In the genomic region with DNA sequence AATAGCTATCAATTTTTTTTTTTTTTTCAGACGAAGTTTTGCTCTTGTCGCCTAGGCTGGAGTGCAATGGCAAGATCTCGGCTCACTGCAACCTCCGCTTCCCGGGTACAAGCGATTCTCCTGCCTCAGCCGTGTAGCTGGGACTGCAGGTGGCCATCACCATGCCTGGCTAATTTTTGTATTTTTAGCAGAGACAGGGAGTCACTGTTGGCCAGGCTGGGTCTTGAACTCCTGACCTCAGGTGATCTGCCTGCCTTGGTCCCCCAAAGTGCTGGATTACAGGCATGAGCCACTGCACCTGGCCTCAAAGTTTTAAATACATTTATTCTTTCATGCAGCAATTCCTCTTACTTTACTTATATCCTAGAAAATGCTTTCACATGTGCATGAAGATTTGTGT, we compare ENCODE assay signal across 14 cellular contexts. TPM values are rescaled to one million over a fixed set of nuclear protein-coding genes. Genes with fewer than 3 reads are reported as not detected.
DNase-seq lines count a peak whose midpoint lies in the region; ATAC-seq and TF ChIP-seq lines count a peak whose summit lies in the region.
"Had no signal": no experiment of that assay in that cellular context is flagged by ENCODE, and none has a peak within 500 bp of the region (broad histone marks: within the 10 kb centered on the region; RNA-seq: fewer than 3 reads in every experiment).

No MANE protein-coding gene starts in this region.

- no peak for DNase-seq in activated naive CD4-positive, alpha-beta T cell treated with Interleukin-2 at 50 U/mL for 16 hours
- DNase-seq in OCI-LY7 (ENCODE audit: low spot score) (peak; percentile 60), sciatic nerve (ENCODE audit: low spot score) (no peak), NCI-H187 (lab: John Stamatoyannopoulos, UW) (no peak), left cardiac atrium (no peak), NCI-H1930 (lab: John Stamatoyannopoulos, UW) (no peak)
- DNase-seq: brain microvascular endothelial cell, heart left ventricle, MG63, occipital lobe had no signal

- CTCF ChIA-PET in OCI-LY7 (lab: Charles Lee; ENCODE audit: unreplicated experiment), result interaction anchor here (0.9 to 1.0 kb wide), 2 partner anchors 20 to 109 kb away, joined by 3 to 4 read pairs; no protein-coding TSS in a partner anchor

- intact Hi-C loops in OCI-LY7 (cut with micrococcal nuclease; ENCODE audit: unreplicated experiment) (no loop called here), sciatic nerve (cut with DNase I) (no loop called here), left cardiac atrium (cut with DNase I) (no loop called here)

- no peaks in the 10 kb centered on the region for H3K27me3 Mint-ChIP-seq in activated naive CD4-positive, alpha-beta T cell treated with anti-CD3 and anti-CD28 coated beads, Interleukin-2, amount 50 U/mL, for 24 hours

- H3K4me2 ChIP-seq in OCI-LY7 (ENCODE audit: low read length), result peak overlapping the region; percentile 97
- H3K4me2 ChIP-seq: smooth muscle cell had no signal

- H3K4me1 ChIP-seq in OCI-LY7 (ENCODE audit: insufficient read depth, low read length, poor library complexity, severe bottlenecking), result peaks cover 93% of the 10 kb centered on the region
- H3K4me1 ChIP-seq in esophagus (ENCODE audit: control insufficient read depth in 2 of 2, insufficient read depth in 2 of 2, low read length in 1 of 2), result peaks cover 0 to 3% of the 10 kb centered on the region in 2 donors

- H3K36me3 ChIP-seq in OCI-LY7 (ENCODE audit: insufficient read depth, low read length) (peaks cover 35% of the 10 kb centered on the region), esophagus (ENCODE audit: control insufficient read depth in 2 of 2, insufficient read depth in 2 of 2, low read length in 1 of 2) (peaks cover 0 to 8% of the 10 kb centered on the region in 2 donors)
- H3K36me3 ChIP-seq: brain microvascular endothelial cell had no signal

- H3K9me2 ChIP-seq in OCI-LY7 (ENCODE audit: insufficient read depth, low read length), result no peaks in the 10 kb centered on the region

- H3K36me3 Mint-ChIP-seq in activated naive CD4-positive, alpha-beta T cell treated with anti-CD3 and anti-CD28 coated beads, Interleukin-2, amount 50 U/mL, for 24 hours, result peaks cover 16% of the 10 kb centered on the region

- H3K4me3 ChIP-seq in OCI-LY7 (ENCODE audit: low read depth, low read length, poor library complexity, severe bottlenecking), result peak overlapping the region; percentile 59
- H3K4me3 ChIP-seq in esophagus (ENCODE audit: low read depth in 1 of 2, low read length in 2 of 2), result no peak overlapping the region
- H3K4me3 ChIP-seq: left lung, MG63, smooth muscle cell had no signal

- no peak overlapping the region for H3K27ac Mint-ChIP-seq in activated naive CD4-positive, alpha-beta T cell treated with anti-CD3 and anti-CD28 coated beads, Interleukin-2, amount 50 U/mL, for 24 hours

- no peak for TF ChIP-seq CTCF in OCI-LY7 (conservative IDR thresholded peaks at IDR 0.05; ENCODE audit: low read length)

- H3K79me2 ChIP-seq in OCI-LY7 (ENCODE audit: insufficient read depth, low read depth, low read length), result peaks cover 30% of the 10 kb centered on the region; the same call in 1 of the 2 replicates

- H3K27ac ChIP-seq in OCI-LY7 (ENCODE audit: low read depth, low read length, poor library complexity, severe bottlenecking) (peak overlapping the region; percentile 95), esophagus (ENCODE audit: low read depth in 2 of 2, low read length in 1 of 2) (peak overlapping the region; percentile 15 to 20)
- H3K27ac ChIP-seq: brain microvascular endothelial cell had no signal

- H3K27me3 ChIP-seq in esophagus (ENCODE audit: control insufficient read depth in 1 of 2, insufficient read depth in 2 of 2, low read length in 2 of 2), result no peaks in the 10 kb centered on the region
- H3K27me3 ChIP-seq: brain microvascular endothelial cell, heart left ventricle, left lung, MG63 had no signal

- 86 to 88% methylated on average over 7 of the region's 7 CpGs for WGBS in esophagus, 2 donors

- ATAC-seq in sciatic nerve (no peak), left cardiac atrium (no peak)

- BruUV-seq in OCI-LY7 (replicated peaks; lab: Mats Ljungman, UMichigan), result no TSS peak

- H3K4me1 Mint-ChIP-seq in activated naive CD4-positive, alpha-beta T cell treated with anti-CD3 and anti-CD28 coated beads, Interleukin-2, amount 50 U/mL, for 24 hours, result peaks cover 92% of the 10 kb centered on the region

- peaks cover 8% of the 10 kb centered on the region; the same call in 1 of the 2 replicates for H3K9me3 ChIP-seq in OCI-LY7 (ENCODE audit: low read length)
- H3K9me3 ChIP-seq in esophagus (ENCODE audit: control insufficient read depth in 2 of 2, insufficient read depth in 1 of 2, low read depth in 1 of 2, low read length in 1 of 2), result no peaks in the 10 kb centered on the region
- H3K9me3 ChIP-seq: left lung, MG63 had no signal

- no peaks in the 10 kb centered on the region for H4K20me1 ChIP-seq in OCI-LY7 (ENCODE audit: insufficient read depth, low read length)

- no peaks in the 10 kb centered on the region for H3K9me3 Mint-ChIP-seq in activated naive CD4-positive, alpha-beta T cell treated with anti-CD3 and anti-CD28 coated beads, Interleukin-2, amount 50 U/mL, for 24 hours

- peak overlapping the region; percentile 68 for H3K4me3 Mint-ChIP-seq in activated naive CD4-positive, alpha-beta T cell treated with anti-CD3 and anti-CD28 coated beads, Interleukin-2, amount 50 U/mL, for 24 hours

- peak overlapping the region; percentile 18; the same call in 1 of the 2 replicates for H2AFZ ChIP-seq in OCI-LY7 (ENCODE audit: low read length)

- POLR2A ChIA-PET in OCI-LY7 (lab: Charles Lee), result interaction anchor here (0.6 to 2.2 kb wide), 12 partner anchors 10 to 158 kb away, joined by 3 to 10 read pairs (median 4); a partner anchor contains a TSS

RNA-seq across cellular contexts. Expression of a gene that starts 17.6 kb away (rescaled TPM):
- 18.4 and 21.4 TPM in 2 replicates for total RNA-seq in OCI-LY7 (2014; rRNA removed; shearing (Covaris generic))
- total RNA-seq in OCI-LY7 (2022) (26.0 and 31.2 TPM in 2 replicates), sciatic nerve (12.6 TPM), left cardiac atrium (10 to 100 TPM in 1 of 2 donors, 1 to 10 TPM in 1; 4.3 to 12.2 TPM)
- polyA plus RNA-seq in esophagus, result 10 to 100 TPM in 1 of 2 donors, 1 to 10 TPM in 1; 9.3 to 12.2 TPM

RNA-seq across cellular contexts. Expression of a gene that starts 44.9 kb away (rescaled TPM):
- 63.7 and 70.6 TPM in 2 replicates for total RNA-seq in OCI-LY7 (2014; rRNA removed; shearing (Covaris generic))
- total RNA-seq in OCI-LY7 (2022), result 50.4 and 56.9 TPM in 2 replicates
- 10 to 100 TPM; 48.7 to 54.0 TPM for polyA plus RNA-seq in esophagus
- total RNA-seq in sciatic nerve, result 28.2 TPM
- 10 to 100 TPM; 31.0 to 41.5 TPM for total RNA-seq in left cardiac atrium
